ENCODE assay signal across 9 cellular contexts in genomic region chr7:41882745-41883527, GRCh38.
DNase-seq lines count a peak whose midpoint lies in the region; ATAC-seq and TF ChIP-seq lines count a peak whose summit lies in the region.
"Had no signal": no experiment of that assay in that cellular context is flagged by ENCODE, and none has a peak within 500 bp of the region (broad histone marks: within the 10 kb centered on the region; RNA-seq: fewer than 3 reads in every experiment).

No MANE protein-coding gene starts in this region.

- ATAC-seq in GM18858 (IDR thresholded peaks at IDR 0.05; ENCODE audit: unreplicated experiment) (peak; percentile 26), GM21619 (IDR thresholded peaks at IDR 0.05; ENCODE audit: unreplicated experiment) (peak; percentile 34), HG03460 (IDR thresholded peaks at IDR 0.05; ENCODE audit: unreplicated experiment) (peak; percentile 34), naive B cell (ENCODE audit: low read depth in 2 of 2) (no peak), heart right ventricle (no peak), GM19455 (IDR thresholded peaks at IDR 0.05; ENCODE audit: unreplicated experiment) (no peak)

- H3K4me3 ChIP-seq in heart right ventricle (no peak overlapping the region), WERI-Rb-1 (ENCODE audit: low read depth, low read length) (no peak overlapping the region)
- H3K4me3 ChIP-seq: stomach had no signal

- intact Hi-C loops in heart right ventricle (cut with DNase I), result no loop called here

- H3K27ac ChIP-seq in heart right ventricle, result peak overlapping the region in 1 of 10 donors; percentile 72
- no peak overlapping the region for H3K27ac ChIP-seq in WERI-Rb-1

- H3K9me3 Mint-ChIP-seq in naive B cell, result peaks cover 0 to 6% (median 0%) of the 10 kb centered on the region in 7 donors

- no peaks in the 10 kb centered on the region for H3K9me3 ChIP-seq in heart right ventricle
- H3K9me3 ChIP-seq in WERI-Rb-1 (ENCODE audit: severe bottlenecking), result no peaks in the 10 kb centered on the region
- H3K9me3 ChIP-seq: stomach had no signal

- H3K27me3 Mint-ChIP-seq in naive B cell, result no peaks in the 10 kb centered on the region

- H3K36me3 Mint-ChIP-seq in naive B cell, result no peaks in the 10 kb centered on the region

- DNase-seq in naive B cell (peak; percentile 46), heart right ventricle (no peak), DMS53 (lab: John Stamatoyannopoulos, UW) (no peak), WERI-Rb-1 (no peak)
- DNase-seq: stomach had no signal

- WGBS in heart right ventricle, 2 donors, result 90 to 95% methylated on average over 17 of the region's 17 CpGs

- TF ChIP-seq CTCF in heart right ventricle (IDR thresholded peaks at IDR 0.05) (no peak), WERI-Rb-1 (IDR thresholded peaks at IDR 0.05; ENCODE audit: low read depth, low read length) (no peak)

- H3K27me3 ChIP-seq in heart right ventricle (peaks cover 0 to 18% (median 0%) of the 10 kb centered on the region in 7 donors), WERI-Rb-1 (ENCODE audit: insufficient read depth, low read depth, severe bottlenecking) (peaks cover 74% of the 10 kb centered on the region)
- H3K27me3 ChIP-seq: stomach had no signal

- H3K4me1 Mint-ChIP-seq in naive B cell, result peaks cover 63 to 87% (median 85%) of the 10 kb centered on the region in 3 donors

- H3K36me3 ChIP-seq in heart right ventricle, result no peaks in the 10 kb centered on the region
- no peaks in the 10 kb centered on the region for H3K36me3 ChIP-seq in WERI-Rb-1
- H3K36me3 ChIP-seq: stomach had no signal

- peak overlapping the region; percentile 11 to 93 (median 88) for H3K4me3 Mint-ChIP-seq in naive B cell

- H3K4me1 ChIP-seq in heart right ventricle, result peaks cover 0 to 69% (median 13%) of the 10 kb centered on the region in 9 donors

- H3K27ac Mint-ChIP-seq in naive B cell, result peak overlapping the region; percentile 99 to 100 (median 100)

Comparison
In these comparisons a context has a peak if more than half of its experiments do, and no peak if none do; other contexts are left out.
1. ATAC-seq: peak in GM18858 (single experiment), GM21619 (single experiment) and HG03460 (single experiment); none in naive B cell (0 of 2), heart right ventricle (0 of 8) and GM19455 (single experiment).